In the genomic region with DNA sequence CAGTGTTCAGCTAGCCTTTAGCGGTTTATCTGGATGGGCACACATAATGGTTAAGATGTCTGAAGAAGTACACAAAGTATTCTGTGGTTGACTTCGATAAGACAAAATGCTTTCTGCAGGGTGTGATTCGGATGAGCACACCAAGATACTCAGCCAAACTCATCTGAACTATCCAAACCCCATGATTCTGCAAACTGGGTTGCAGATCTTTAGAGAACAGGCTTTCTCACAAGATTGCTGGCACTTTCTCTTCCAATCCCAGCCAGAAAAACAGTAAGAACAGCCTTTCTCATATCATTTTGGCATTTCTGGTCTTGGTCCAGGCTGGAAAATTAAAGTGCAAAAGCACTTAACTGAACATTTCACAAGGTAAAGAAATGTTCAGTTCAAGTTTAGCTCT, we compare ENCODE assay signal across 29 cellular contexts.
DNase-seq lines count a peak whose midpoint lies in the region; ATAC-seq and TF ChIP-seq lines count a peak whose summit lies in the region.
"Had no signal": no experiment of that assay in that cellular context is flagged by ENCODE, and none has a peak within 500 bp of the region (broad histone marks: within the 10 kb centered on the region; RNA-seq: fewer than 3 reads in every experiment).

No MANE protein-coding gene starts in this region.

- peaks cover 20% of the 10 kb centered on the region for H3K9me3 Mint-ChIP-seq in neural progenitor cell
- H3K9me3 Mint-ChIP-seq in activated naive CD4-positive, alpha-beta T cell treated with anti-CD3 and anti-CD28 coated beads, Interleukin-2, amount 10 ng/mL, durations not matched to agents 7 days and 5 days: peaks cover 2% of the 10 kb centered on the region

- H3K4me2 ChIP-seq in neural progenitor cell: no peak overlapping the region
- H3K4me2 ChIP-seq: BLaER1, GM23338 had no signal

- H3K36me3 ChIP-seq in adipocyte (ENCODE audit: control insufficient read depth, insufficient read depth, low read length, severe bottlenecking): no peaks in the 10 kb centered on the region
- H3K36me3 ChIP-seq in neural progenitor cell: no peaks in the 10 kb centered on the region
- no peaks in the 10 kb centered on the region for H3K36me3 ChIP-seq in transverse colon
- H3K36me3 ChIP-seq: BLaER1, cardiac muscle cell, prostate gland, WERI-Rb-1 had no signal

- 67 to 78% methylated on average over 3 of the region's 3 CpGs for WGBS in transverse colon (ENCODE audit: low coverage in 1 of 2), 2 donors

- H3K27ac ChIP-seq in neural progenitor cell (no peak overlapping the region), transverse colon (no peak overlapping the region)
- H3K27ac ChIP-seq: BLaER1, cardiac muscle cell, prostate gland, WERI-Rb-1 had no signal

- H3K27me3 ChIP-seq in adipocyte (replicated peaks; ENCODE audit: control insufficient read depth, insufficient read depth, low read length) (no peaks in the 10 kb centered on the region), neural progenitor cell (no peaks in the 10 kb centered on the region), transverse colon (no peaks in the 10 kb centered on the region)
- H3K27me3 ChIP-seq: BLaER1 had no signal

- no peak overlapping the region for H3K27ac Mint-ChIP-seq in neural progenitor cell
- no peak overlapping the region for H3K27ac Mint-ChIP-seq in activated naive CD4-positive, alpha-beta T cell treated with anti-CD3 and anti-CD28 coated beads, Interleukin-2, amount 10 ng/mL, durations not matched to agents 7 days and 5 days
- H3K27ac Mint-ChIP-seq: activated naive CD4-positive, alpha-beta T cell treated with anti-CD3 and anti-CD28 coated beads, Interleukin-2, amount 50 U/mL, for 72 hours; GM23338; naive B cell; type B pancreatic cell had no signal

- in situ Hi-C loops in G401 (cut with HindIII; ENCODE audit: low sequenced_read_pairs) (no loop called here), transverse colon (cut with MboI; ENCODE audit: low pct_ligation_motif_present in 1 of 4, low pct_unique_long_range_greater_than_20kb in 1 of 4, low sequenced_read_pairs in 3 of 4) (no loop called here)

- no peak for TF ChIP-seq POLR2A in transverse colon (IDR thresholded peaks at IDR 0.05)

- H2AFZ ChIP-seq in neural progenitor cell (replicated peaks): peak overlapping the region; percentile 75
- H2AFZ ChIP-seq: GM23338 had no signal

- ATAC-seq in HG03196 (IDR thresholded peaks at IDR 0.05; ENCODE audit: unreplicated experiment) (no peak), GM21360 (IDR thresholded peaks at IDR 0.05; ENCODE audit: unreplicated experiment) (no peak)
- ATAC-seq: activated naive CD4-positive, alpha-beta T cell treated with anti-CD3 and anti-CD28 coated beads, Interleukin-2, amount 50 U/mL, for 72 hours; esophagus mucosa; GM23338; left colon had no signal

- H3K4me3 Mint-ChIP-seq in neural progenitor cell: no peak overlapping the region
- no peak overlapping the region for H3K4me3 Mint-ChIP-seq in activated naive CD4-positive, alpha-beta T cell treated with anti-CD3 and anti-CD28 coated beads, Interleukin-2, amount 10 ng/mL, durations not matched to agents 7 days and 5 days
- H3K4me3 Mint-ChIP-seq: GM23338, naive B cell, type B pancreatic cell had no signal

- H3K36me3 Mint-ChIP-seq in neural progenitor cell: no peaks in the 10 kb centered on the region
- H3K36me3 Mint-ChIP-seq in activated naive CD4-positive, alpha-beta T cell treated with anti-CD3 and anti-CD28 coated beads, Interleukin-2, amount 10 ng/mL, durations not matched to agents 7 days and 5 days: no peaks in the 10 kb centered on the region
- H3K36me3 Mint-ChIP-seq: activated naive CD4-positive, alpha-beta T cell treated with anti-CD3 and anti-CD28 coated beads, Interleukin-2, amount 50 U/mL, for 72 hours; naive B cell had no signal

- no peaks in the 10 kb centered on the region for H3F3A ChIP-seq in neural progenitor cell (ENCODE audit: low read depth)

- TF ChIP-seq CTCF in neural progenitor cell (IDR thresholded peaks at IDR 0.05) (no peak), transverse colon (IDR thresholded peaks at IDR 0.05) (no peak)

- H3K27me3 Mint-ChIP-seq in neural progenitor cell (ENCODE audit: insufficient read depth, low read depth): no peaks in the 10 kb centered on the region
- H3K27me3 Mint-ChIP-seq in activated naive CD4-positive, alpha-beta T cell treated with anti-CD3 and anti-CD28 coated beads, Interleukin-2, amount 10 ng/mL, durations not matched to agents 7 days and 5 days: no peaks in the 10 kb centered on the region
- H3K27me3 Mint-ChIP-seq: naive B cell, type B pancreatic cell had no signal

- peaks cover 23% of the 10 kb centered on the region for H3K4me1 ChIP-seq in adipocyte (ENCODE audit: control insufficient read depth, insufficient read depth, low read length)
- H3K4me1 ChIP-seq in neural progenitor cell: no peaks in the 10 kb centered on the region
- no peaks in the 10 kb centered on the region for H3K4me1 ChIP-seq in transverse colon
- H3K4me1 ChIP-seq: BLaER1, prostate gland had no signal

- H3K4me3 ChIP-seq in adipocyte (ENCODE audit: low read length) (peak overlapping the region; percentile 34), neural progenitor cell (no peak overlapping the region), transverse colon (no peak overlapping the region)
- H3K4me3 ChIP-seq: BLaER1, cardiac muscle cell, GM23338, prostate gland had no signal

- H3K9me3 ChIP-seq in adipocyte (ENCODE audit: control insufficient read depth, low read length): peaks cover 4% of the 10 kb centered on the region
- no peaks in the 10 kb centered on the region for H3K9me3 ChIP-seq in neural progenitor cell (ENCODE audit: low read depth)
- H3K9me3 ChIP-seq in transverse colon: no peaks in the 10 kb centered on the region
- H3K9me3 ChIP-seq: prostate gland had no signal

- CTCF ChIA-PET in activated naive CD4-positive, alpha-beta T cell treated with anti-CD3 and anti-CD28 coated beads, Interleukin-2, amount 10 ng/mL, durations not matched to agents 7 days and 5 days (lab: Charles Lee): no interaction called here

- H3K79me2 ChIP-seq in neural progenitor cell (ENCODE audit: low read depth): no peaks in the 10 kb centered on the region

- peak overlapping the region; percentile 1 for H3K9ac ChIP-seq in adipocyte (ENCODE audit: low read length)
- H3K9ac ChIP-seq in neural progenitor cell: no peak overlapping the region
- H3K9ac ChIP-seq: BLaER1 had no signal

- DNase-seq in G401 (ENCODE audit: low spot score) (peak; percentile 35), adipocyte (ENCODE audit: low read depth) (peak; percentile 11), fibroblast of peridontal ligament (ENCODE audit: extremely low read depth) (peak; percentile 26), neural progenitor cell (ENCODE audit: low spot score) (no peak), transverse colon (no peak)
- no peak for DNase-seq in activated naive CD4-positive, alpha-beta T cell treated with anti-CD3 and anti-CD28 coated beads, Interleukin-2, amount 10 ng/mL, durations not matched to agents 7 days and 5 days
- DNase-seq: activated CD4-positive, alpha-beta T cell treated with anti-CD3 and anti-CD28 coated beads for 48 hours; activated CD8-positive, alpha-beta memory T cell treated with anti-CD3 and anti-CD28 coated beads for 24 hours; activated T-cell treated with anti-CD3 and anti-CD28 coated beads for 4 hours; DMS79; GDM1; hypothalamus; left colon; mesendoderm; naive B cell; NCI-H1048; NCI-H510A; RPMI8226; stimulated activated CD4-positive, alpha-beta T cell treated with anti-CD3 and anti-CD28 coated beads, Interleukin-4, amount 100 ng/mL, for 24 hours; WERI-Rb-1 had no signal

- intact Hi-C loops in transverse colon (cut with DNase I; ENCODE audit: low total_unique reads): loop anchor here (10.0 kb wide), 1 partner anchor 953 kb away; no protein-coding TSS in a partner anchor

- no peak for TF ChIP-seq EP300 in transverse colon (IDR thresholded peaks at IDR 0.05; ENCODE audit: low read depth)

- H3K4me1 Mint-ChIP-seq in neural progenitor cell: peaks cover 2% of the 10 kb centered on the region
- no peaks in the 10 kb centered on the region for H3K4me1 Mint-ChIP-seq in activated naive CD4-positive, alpha-beta T cell treated with anti-CD3 and anti-CD28 coated beads, Interleukin-2, amount 10 ng/mL, durations not matched to agents 7 days and 5 days
- H3K4me1 Mint-ChIP-seq: GM23338, naive B cell had no signal

- no peaks in the 10 kb centered on the region for H4K20me1 ChIP-seq in neural progenitor cell (ENCODE audit: low read depth)
- H4K20me1 ChIP-seq: BLaER1 had no signal

Comparison
In these comparisons a context has a peak if more than half of its experiments do, and no peak if none do; other contexts are left out.
1. DNase-seq: peak in G401 (single experiment), adipocyte (single experiment) and fibroblast of peridontal ligament (single experiment); none in neural progenitor cell (single experiment), activated naive CD4-positive, alpha-beta T cell treated with anti-CD3 and anti-CD28 coated beads, Interleukin-2, amount 10 ng/mL, durations not matched to agents 7 days and 5 days (single experiment) and transverse colon (single experiment).